In genomic region chr11:61446211-61446651, GRCh38 we compare ENCODE assay signal across 8 cellular contexts. TPM values are rescaled to one million over a fixed set of nuclear protein-coding genes. Genes with fewer than 3 reads are reported as not detected.
DNase-seq lines count a peak whose midpoint lies in the region; ATAC-seq and TF ChIP-seq lines count a peak whose summit lies in the region.

No MANE protein-coding gene starts in this region.

- H3K9me3 ChIP-seq in Karpas-422 (ENCODE audit: low read length), result no peaks in the 10 kb centered on the region

- no peak overlapping the region for H2AFZ ChIP-seq in Karpas-422 (ENCODE audit: low read length)

- peaks cover 48% of the 10 kb centered on the region for H3K36me3 ChIP-seq in Karpas-422 (ENCODE audit: insufficient read depth, low read length)

- no peak overlapping the region for H3K27ac ChIP-seq in Karpas-422 (ENCODE audit: low read length)

- no peak overlapping the region for H3K4me3 ChIP-seq in Karpas-422 (ENCODE audit: low read length)

- H3K4me3 Mint-ChIP-seq in nephron, result no peak overlapping the region
- H3K4me3 Mint-ChIP-seq in stimulated activated naive B cell treated with anti-CD40 and anti-IgM and Interleukin-4, amounts not matched to agents 10 μg/mL and 1 μg/mL and 100 μg/mL, for 72 hours, result no peak overlapping the region

- DNase-seq in A172 (ENCODE audit: low spot score) (peak; percentile 92), Karpas-422 (peak; percentile 90), activated T-helper 1 cell treated with Interleukin-2 at 50 U/mL for 16 hours (ENCODE audit: low read depth) (peak; percentile 26), fibroblast of peridontal ligament (ENCODE audit: extremely low read depth) (peak; percentile 97)
- peak; percentile 67 for DNase-seq in stimulated activated naive B cell treated with anti-CD40 and anti-IgM and Interleukin-4, amounts not matched to agents 10 μg/mL and 1 μg/mL and 100 μg/mL, for 72 hours

- no peak overlapping the region for H3K9ac ChIP-seq in Karpas-422 (ENCODE audit: low read length)

- peaks cover 15% of the 10 kb centered on the region for H3K4me1 ChIP-seq in Karpas-422 (ENCODE audit: low read length)

- peaks cover 44% of the 10 kb centered on the region for H3K79me2 ChIP-seq in Karpas-422 (ENCODE audit: low read length)

- peak overlapping the region; percentile 42 to 58 (median 57) for H3K27ac Mint-ChIP-seq in nephron
- H3K27ac Mint-ChIP-seq in stimulated activated naive B cell treated with anti-CD40 and anti-IgM and Interleukin-4, amounts not matched to agents 10 μg/mL and 1 μg/mL and 100 μg/mL, for 72 hours, result peak overlapping the region; percentile 14

- H3K27me3 ChIP-seq in Karpas-422 (ENCODE audit: low read length), result no peaks in the 10 kb centered on the region

- H3K4me2 ChIP-seq in Karpas-422 (ENCODE audit: low read depth, low read length, poor library complexity, severe bottlenecking), result no peak overlapping the region

- peaks cover 8% of the 10 kb centered on the region; the same call in 1 of the 2 replicates for H4K20me1 ChIP-seq in Karpas-422 (ENCODE audit: insufficient read depth, low read depth, low read length)

- no peaks in the 10 kb centered on the region for H3K9me2 ChIP-seq in Karpas-422 (replicated peaks; ENCODE audit: insufficient read depth, low read length)

- peaks cover 4% of the 10 kb centered on the region for H3K9me3 Mint-ChIP-seq in nephron
- peaks cover 0 to 2% of the 10 kb centered on the region in 2 donors for H3K9me3 Mint-ChIP-seq in stimulated activated naive B cell treated with anti-CD40 and anti-IgM and Interleukin-4, amounts not matched to agents 10 μg/mL and 1 μg/mL and 100 μg/mL, for 72 hours

- H3K4me1 Mint-ChIP-seq in nephron, result peaks cover 23% of the 10 kb centered on the region
- peaks cover 20% of the 10 kb centered on the region in 2 donors for H3K4me1 Mint-ChIP-seq in stimulated activated naive B cell treated with anti-CD40 and anti-IgM and Interleukin-4, amounts not matched to agents 10 μg/mL and 1 μg/mL and 100 μg/mL, for 72 hours

- TF ChIP-seq CTCF in nephron (IDR thresholded peaks at IDR 0.05; ENCODE audit: unreplicated experiment in 3 of 3), result peak; percentile 87 to 90 (median 88)

- H3K27me3 Mint-ChIP-seq in nephron (ENCODE audit: low read depth), result no peaks in the 10 kb centered on the region
- H3K27me3 Mint-ChIP-seq in stimulated activated naive B cell treated with anti-CD40 and anti-IgM and Interleukin-4, amounts not matched to agents 10 μg/mL and 1 μg/mL and 100 μg/mL, for 72 hours, result no peaks in the 10 kb centered on the region

- ATAC-seq in GM18520 (IDR thresholded peaks at IDR 0.05; ENCODE audit: unreplicated experiment), result peak; percentile 39
- ATAC-seq in stimulated activated naive B cell treated with anti-CD40 and anti-IgM and Interleukin-4, amounts not matched to agents 10 μg/mL and 1 μg/mL and 100 μg/mL, for 72 hours (replicated peaks), result peak; percentile 96 to 98

- H3K36me3 Mint-ChIP-seq in nephron (ENCODE audit: low read depth), result peaks cover 66% of the 10 kb centered on the region
- peaks cover 52 to 54% of the 10 kb centered on the region in 2 donors for H3K36me3 Mint-ChIP-seq in stimulated activated naive B cell treated with anti-CD40 and anti-IgM and Interleukin-4, amounts not matched to agents 10 μg/mL and 1 μg/mL and 100 μg/mL, for 72 hours

TF ChIP-seq in PFSK-1, 5 proteins besides CTCF, POLR2A, EP300 and RAD21:
- TF ChIP-seq REST (IDR thresholded peaks at IDR 0.05; ENCODE audit: insufficient read depth in 1 of 2, low read depth in 2 of 2, low read length in 2 of 2) (peak in 1 of 2 experiments; percentile 42; a peak in 1 of 4 replicates), FOXP2 (optimal IDR thresholded peaks at IDR 0.05; ENCODE audit: borderline replicate concordance, extremely low read depth, extremely low read length, insufficient read depth) (peak; percentile 82), TAF1 (IDR thresholded peaks at IDR 0.05; ENCODE audit: borderline replicate concordance, insufficient read depth, low read length) (no peak)
TF ChIP-seq in PFSK-1: peak in this region for 2.

RNA-seq across cellular contexts. Expression of gene SDHAF2, which starts 16.3 kb away (rescaled TPM):
- total RNA-seq in A172 (2014; rRNA removed; shearing (Covaris generic)), result 40.3 and 40.6 TPM in 2 replicates
- 25.3 and 27.6 TPM in 2 replicates for total RNA-seq in Karpas-422 (2014; rRNA removed; shearing (Covaris generic); ENCODE audit: low replicate concordance)
- polyA plus RNA-seq in PFSK-1 (2012; ENCODE audit: insufficient read length, low read depth), result 47.9 TPM

RNA-seq across cellular contexts. Expression of gene CPSF7, which starts 16.5 kb away (rescaled TPM):
- 26.9 and 34.3 TPM in 2 replicates for total RNA-seq in A172 (2014; rRNA removed; shearing (Covaris generic))
- total RNA-seq in Karpas-422 (2014; rRNA removed; shearing (Covaris generic); ENCODE audit: low replicate concordance), result 50.0 and 64.1 TPM in 2 replicates
- polyA plus RNA-seq in PFSK-1 (2012; ENCODE audit: insufficient read length, low read depth), result 53.8 TPM

RNA-seq across cellular contexts. Expression of gene TMEM216, which starts 53.8 kb away (rescaled TPM):
- total RNA-seq in A172 (2014; rRNA removed; shearing (Covaris generic)), result not detected in 2 replicates
- total RNA-seq in Karpas-422 (2014; rRNA removed; shearing (Covaris generic); ENCODE audit: low replicate concordance), result 33.1 and 54.9 TPM in 2 replicates
- polyA plus RNA-seq in PFSK-1 (2012; ENCODE audit: insufficient read length, low read depth), result 8.7 TPM

Comparison
In these comparisons a context has a peak if more than half of its experiments do, and no peak if none do; other contexts are left out.
1. DNase-seq: peak in every context shown above with its lines; median percentile 97 in fibroblast of peridontal ligament; 92 in A172; 90 in Karpas-422; 67 in stimulated activated naive B cell treated with anti-CD40 and anti-IgM and Interleukin-4, amounts not matched to agents 10 μg/mL and 1 μg/mL and 100 μg/mL, for 72 hours; 26 in activated T-helper 1 cell treated with Interleukin-2 at 50 U/mL for 16 hours.
2. RNA of gene TMEM216, which starts 53.8 kb away (total RNA-seq): 33.1 to 54.9 TPM in Karpas-422; not detected in A172; every median in the first group is over 10 times any median in the second.